Comparison of ENCODE assay signal across 30 cellular contexts in the genomic region with DNA sequence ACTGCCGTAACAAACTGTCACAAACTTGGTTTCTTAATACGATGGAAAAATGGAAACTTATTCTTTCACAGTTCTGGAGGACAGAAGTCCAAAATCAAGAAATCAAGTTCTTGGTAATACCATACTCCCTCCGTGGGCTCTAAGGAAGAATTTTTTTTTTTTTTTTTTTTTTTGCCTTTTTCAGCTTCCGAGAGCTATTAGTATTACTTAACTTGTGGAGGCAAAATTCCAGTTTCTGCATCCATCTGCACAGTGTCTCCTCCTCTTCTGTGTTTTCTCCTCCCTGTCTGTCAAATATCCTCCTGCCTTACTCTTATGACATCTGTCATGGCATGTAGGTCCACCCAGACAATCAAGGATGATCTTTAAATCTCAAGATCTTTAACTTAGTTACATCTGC.
"Had no signal": no experiment of that assay in that cellular context is flagged by ENCODE, and none has a peak within 500 bp of the region (broad histone marks: within the 10 kb centered on the region; RNA-seq: fewer than 3 reads in every experiment).

No MANE protein-coding gene starts in this region.

- H3K27me3 ChIP-seq: body of pancreas, breast epithelium, SJCRH30 had no signal

- ATAC-seq: activated CD8-positive, alpha-beta T cell treated with anti-CD3 and anti-CD28 coated beads, Interleukin-2, amount 10 ng/mL, durations not matched to agents 7 days and 5 days; body of pancreas had no signal

- H3K27ac ChIP-seq: body of pancreas, breast epithelium, KMS-11, PC-9, RWPE1, SJCRH30, SK-N-MC had no signal

- H3K36me3 ChIP-seq: breast epithelium, SJCRH30 had no signal

- DNase-seq: activated CD4-positive, alpha-beta T cell treated with anti-CD3 and anti-CD28 coated beads, Interleukin-2, amount 10 ng/mL, durations not matched to agents 7 days and 5 days; activated CD4-positive, alpha-beta T cell treated with anti-CD3 and anti-CD28 coated beads, Interleukin-2, amount 50 U/mL, for 48 hours; activated CD8-positive, alpha-beta T cell treated with anti-CD3 and anti-CD28 coated beads, Interleukin-2, amount 10 ng/mL, durations not matched to agents 7 days and 5 days; activated gamma-delta T cell; activated naive CD4-positive, alpha-beta T cell treated with Interleukin-2 at 50 U/mL for 16 hours; activated naive CD8-positive, alpha-beta T cell treated with anti-CD3 and anti-CD28 coated beads, Interleukin-2, amount 10 ng/mL, durations not matched to agents 7 days and 5 days; activated T-cell treated with anti-CD3 and anti-CD28 coated beads, Interleukin-2, amount 50 U/mL, for 24 hours; amygdala; body of pancreas; caudate nucleus; MM.1S; MV-4-11; NCI-H1092; NCI-H1417; NCI-H146; NCI-H187; NCI-H2029 treated with DMSO at 0.1 percent for 48 hours; NCI-H2107; NCI-H2171; NCI-H510A; NCI-H526; NCI-H748 treated with DMSO at 0.1 percent for 48 hours; NK-92 treated with Interleukin-12 subunit alpha and Interleukin-12 subunit beta, amount 100 ng/mL, for 24 hours; PC-9; SHP77; SJCRH30 had no signal

- H3K4me1 ChIP-seq: body of pancreas, breast epithelium had no signal

- H3K4me3 ChIP-seq: body of pancreas, breast epithelium, PC-9, SJCRH30, SK-N-MC had no signal

- H3K9me3 ChIP-seq: body of pancreas, breast epithelium, SJCRH30 had no signal
